Comparison of ENCODE assay signal across 32 cellular contexts in the genomic region with DNA sequence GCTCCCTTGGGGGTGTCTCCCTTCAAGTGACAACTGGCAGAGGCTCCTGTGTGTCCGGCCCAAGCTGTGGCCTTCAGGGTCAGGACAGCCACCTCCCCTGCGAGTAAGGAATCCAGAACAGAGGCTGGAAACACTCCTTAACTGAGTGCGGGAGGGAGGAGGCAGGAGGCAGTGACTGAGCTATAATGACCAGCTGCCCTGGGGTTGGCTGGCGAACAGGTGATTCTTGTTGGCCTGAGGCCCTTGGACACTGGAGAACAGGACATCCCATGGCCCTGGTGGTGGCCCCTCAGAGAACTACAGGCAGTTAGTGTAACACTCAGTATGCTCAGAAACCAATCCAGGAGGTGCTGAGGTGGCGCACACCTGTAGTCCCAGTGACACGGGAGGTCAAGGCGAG. TPM values are rescaled to one million over a fixed set of nuclear protein-coding genes. Genes with fewer than 3 reads are reported as not detected.
"Had no signal": no experiment of that assay in that cellular context is flagged by ENCODE, and none has a peak within 500 bp of the region (broad histone marks: within the 10 kb centered on the region; RNA-seq: fewer than 3 reads in every experiment).

No MANE protein-coding gene starts in this region.

- H3K4me3 Mint-ChIP-seq: activated B cell treated with CpG ODN at 0.5 μM for 24 hours; activated naive CD8-positive, alpha-beta T cell treated with anti-CD3 and anti-CD28 coated beads for 36 hours; activated T-cell treated with anti-CD3 and anti-CD28 coated beads, Interleukin-2, amount 50 U/mL, for 72 hours; brain; neural crest cell; stimulated activated naive B cell treated with anti-CD40 and anti-IgM and Interleukin-4, amounts not matched to agents 10 μg/mL and 1 μg/mL and 100 μg/mL, for 72 hours had no signal

- H3K27me3 Mint-ChIP-seq: activated B cell treated with CpG ODN at 0.5 μM for 24 hours; activated naive CD8-positive, alpha-beta T cell treated with anti-CD3 and anti-CD28 coated beads for 36 hours; stimulated activated naive B cell treated with anti-CD40 and anti-IgM and Interleukin-4, amounts not matched to agents 10 μg/mL and 1 μg/mL and 100 μg/mL, for 72 hours had no signal

- H3K27me3 ChIP-seq: cardiac muscle cell, colonic mucosa, hepatocyte, thyroid gland, upper lobe of left lung, vagina had no signal

- H3K9me3 Mint-ChIP-seq: activated B cell treated with CpG ODN at 0.5 μM for 24 hours; activated naive CD8-positive, alpha-beta T cell treated with anti-CD3 and anti-CD28 coated beads for 36 hours; activated T-cell treated with anti-CD3 and anti-CD28 coated beads, Interleukin-2, amount 50 U/mL, for 72 hours; brain; neural crest cell; stimulated activated naive B cell treated with anti-CD40 and anti-IgM and Interleukin-4, amounts not matched to agents 10 μg/mL and 1 μg/mL and 100 μg/mL, for 72 hours had no signal

- H3K27ac ChIP-seq: adrenal gland, cardiac muscle cell, colonic mucosa, hepatocyte, stomach, thyroid gland, vagina had no signal

- H3K27ac Mint-ChIP-seq: activated B cell treated with CpG ODN at 0.5 μM for 24 hours; activated naive CD8-positive, alpha-beta T cell treated with anti-CD3 and anti-CD28 coated beads for 36 hours; activated T-cell treated with anti-CD3 and anti-CD28 coated beads, Interleukin-2, amount 50 U/mL, for 72 hours; brain; progenitor cell of endocrine pancreas; stimulated activated naive B cell treated with anti-CD40 and anti-IgM and Interleukin-4, amounts not matched to agents 10 μg/mL and 1 μg/mL and 100 μg/mL, for 72 hours had no signal

- H3K36me3 Mint-ChIP-seq: brain had no signal

- ATAC-seq: activated T-cell treated with anti-CD3 and anti-CD28 coated beads, Interleukin-2, amount 50 U/mL, for 72 hours; left cardiac atrium; left ventricle myocardium superior; mucosa of descending colon; sciatic nerve; stimulated activated naive B cell treated with anti-CD40 and anti-IgM and Interleukin-4, amounts not matched to agents 10 μg/mL and 1 μg/mL and 100 μg/mL, for 72 hours had no signal

- H3K4me1 Mint-ChIP-seq: brain, neural crest cell had no signal

- H3K9me3 ChIP-seq: adrenal gland, colonic mucosa, mucosa of descending colon, stomach, thyroid gland, upper lobe of left lung, vagina had no signal

- H3K4me3 ChIP-seq: adrenal gland, cardiac muscle cell, colonic mucosa, dorsolateral prefrontal cortex, hepatocyte, mucosa of descending colon, smooth muscle cell, stomach, thyroid gland, upper lobe of left lung, vagina had no signal

- H3K36me3 ChIP-seq: colonic mucosa had no signal

- DNase-seq: activated B cell treated with CpG ODN at 0.5 μM for 24 hours; activated naive CD4-positive, alpha-beta T cell; activated naive CD8-positive, alpha-beta T cell treated with anti-CD3 and anti-CD28 coated beads for 36 hours; activated T-cell treated with anti-CD3 and anti-CD28 coated beads, Interleukin-2, amount 50 U/mL, for 72 hours; adrenal gland; aorta; cerebellar nuclear complex; colonic mucosa; dorsolateral prefrontal cortex; effector memory CD4-positive, alpha-beta T cell; left cardiac atrium; left ventricle myocardium superior; retina; stimulated activated CD4-positive, alpha-beta T cell treated with anti-CD3 and anti-CD28 coated beads, Interleukin-1b, Interleukin-23, amount 100 ng/mL, for 48 hours; stimulated activated CD4-positive, alpha-beta T cell treated with anti-CD3 and anti-CD28 coated beads, Interleukin-4, amount 100 ng/mL, for 4 hours; stimulated activated CD8-positive, alpha-beta memory T cell treated with anti-CD3 and anti-CD28 coated beads, Interleukin-4, amount 100 ng/mL, for 48 hours; stimulated activated naive B cell treated with anti-CD40 and anti-IgM and Interleukin-4, amounts not matched to agents 10 μg/mL and 1 μg/mL and 100 μg/mL, for 72 hours; stomach; thyroid gland had no signal

- H3K4me2 ChIP-seq: hepatocyte, smooth muscle cell had no signal

RNA-seq across cellular contexts. Expression of a gene that starts 9.4 kb away (rescaled TPM):
- total RNA-seq: frontal cortex, neural crest cell, osteoblast, vagina had no signal
- polyA plus RNA-seq: keratinocyte had no signal
